In the genomic region with DNA sequence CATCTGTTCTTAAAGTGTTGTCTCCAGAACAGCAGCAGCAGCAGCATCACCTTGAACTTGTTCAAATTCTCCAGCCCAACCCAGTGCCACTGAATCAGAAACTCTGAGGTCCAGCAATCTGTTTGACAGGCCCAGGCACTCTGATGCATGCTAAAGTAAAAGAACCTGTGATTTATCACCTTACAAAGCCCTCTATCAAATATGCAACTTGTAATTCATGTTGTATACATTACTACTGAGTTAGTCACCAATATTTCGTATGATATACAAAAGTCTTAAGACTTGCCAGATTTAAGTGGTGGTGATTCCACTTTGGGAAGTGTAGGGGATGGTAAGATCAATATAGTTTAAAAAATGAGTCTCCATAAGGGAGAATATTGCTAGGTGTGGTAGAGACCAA, we compare ENCODE assay signal across 29 cellular contexts.
"Had no signal": no experiment of that assay in that cellular context is flagged by ENCODE, and none has a peak within 500 bp of the region (broad histone marks: within the 10 kb centered on the region; RNA-seq: fewer than 3 reads in every experiment).

No MANE protein-coding gene starts in this region.

- H3K9me3 Mint-ChIP-seq: naive thymus-derived CD4-positive, alpha-beta T cell; natural killer cell; nephron; stimulated activated effector memory CD8-positive, alpha-beta T cell treated with anti-CD3 and anti-CD28 coated beads, Interleukin-12 subunit alpha, Interleukin-12 subunit beta, amount 100 ng/mL, for 72 hours; stimulated activated naive CD8-positive, alpha-beta T cell treated with anti-CD3 and anti-CD28 coated beads, Interleukin-15, amount 100 ng/mL, for 72 hours; type B pancreatic cell had no signal

- H3K27ac ChIP-seq: ovary, parathyroid adenoma, psoas muscle, right lobe of liver, sigmoid colon, suprapubic skin, testis, tibial artery, transverse colon, upper lobe of right lung, uterus had no signal

- H3K4me3 Mint-ChIP-seq: naive thymus-derived CD4-positive, alpha-beta T cell; natural killer cell; nephron; stimulated activated effector memory CD8-positive, alpha-beta T cell treated with anti-CD3 and anti-CD28 coated beads, Interleukin-12 subunit alpha, Interleukin-12 subunit beta, amount 100 ng/mL, for 72 hours; stimulated activated naive CD8-positive, alpha-beta T cell treated with anti-CD3 and anti-CD28 coated beads, Interleukin-15, amount 100 ng/mL, for 72 hours; type B pancreatic cell had no signal

- H2AFZ ChIP-seq: parathyroid adenoma had no signal

- DNase-seq: naive thymus-derived CD4-positive, alpha-beta T cell; natural killer cell; occipital lobe; ovary; posterior cingulate gyrus; psoas muscle; right cardiac atrium; right lobe of liver; sigmoid colon; small intestine; stimulated activated CD4-positive, alpha-beta T cell treated with anti-CD3 and anti-CD28 coated beads, Interleukin-15, amount 100 ng/mL, for 24 hours; stimulated activated CD4-positive, alpha-beta T cell treated with anti-CD3 and anti-CD28 coated beads, Interleukin-2, amount 100 ng/mL, for 24 hours; stimulated activated CD4-positive, alpha-beta T cell treated with anti-CD3 and anti-CD28 coated beads, Interleukin-2, amount 100 ng/mL, for 48 hours; stimulated activated CD4-positive, alpha-beta T cell treated with anti-CD3 and anti-CD28 coated beads, Interleukin-4, amount 100 ng/mL, for 24 hours; stimulated activated naive CD4-positive, alpha-beta T cell; stimulated activated naive CD8-positive, alpha-beta T cell treated with anti-CD3 and anti-CD28 coated beads, Interleukin-15, amount 100 ng/mL, for 72 hours; stimulated activated naive CD8-positive, alpha-beta T cell treated with anti-CD3 and anti-CD28 coated beads, Interleukin-15, Interleukin-2, amounts not matched to agents 100 U/mL and 50 U/mL, for 24 hours; substantia nigra; testis; tibial artery; transverse colon; upper lobe of right lung; uterus had no signal

- H3K36me3 Mint-ChIP-seq: natural killer cell, type B pancreatic cell had no signal

- ATAC-seq: naive thymus-derived CD4-positive, alpha-beta T cell; natural killer cell; psoas muscle; right cardiac atrium; right lobe of liver; stimulated activated effector memory CD8-positive, alpha-beta T cell treated with anti-CD3 and anti-CD28 coated beads, Interleukin-12 subunit alpha, Interleukin-12 subunit beta, amount 100 ng/mL, for 72 hours; stimulated activated naive CD8-positive, alpha-beta T cell treated with anti-CD3 and anti-CD28 coated beads, Interleukin-15, amount 100 ng/mL, for 72 hours; stimulated activated naive CD8-positive, alpha-beta T cell treated with anti-CD3 and anti-CD28 coated beads, Interleukin-15, Interleukin-2, amounts not matched to agents 100 U/mL and 50 U/mL, for 24 hours; upper lobe of right lung had no signal

- H3K36me3 ChIP-seq: ovary, right lobe of liver, sigmoid colon, suprapubic skin, tibial artery, transverse colon, upper lobe of right lung, uterus had no signal

- H3K27me3 Mint-ChIP-seq: stimulated activated naive CD8-positive, alpha-beta T cell treated with anti-CD3 and anti-CD28 coated beads, Interleukin-15, amount 100 ng/mL, for 72 hours had no signal

- H3K27me3 ChIP-seq: ovary, right lobe of liver, sigmoid colon, suprapubic skin, testis, tibial artery, transverse colon, upper lobe of right lung, uterus had no signal

- H3K9me3 ChIP-seq: ovary, psoas muscle, right lobe of liver, sigmoid colon, suprapubic skin, testis, tibial artery, transverse colon, upper lobe of right lung, uterus had no signal

- H3K9ac ChIP-seq: parathyroid adenoma had no signal

- H3K79me2 ChIP-seq: parathyroid adenoma had no signal

- H3K27ac Mint-ChIP-seq: natural killer cell; nephron; progenitor cell of endocrine pancreas; stimulated activated effector memory CD8-positive, alpha-beta T cell treated with anti-CD3 and anti-CD28 coated beads, Interleukin-12 subunit alpha, Interleukin-12 subunit beta, amount 100 ng/mL, for 72 hours; stimulated activated naive CD8-positive, alpha-beta T cell treated with anti-CD3 and anti-CD28 coated beads, Interleukin-15, amount 100 ng/mL, for 72 hours; type B pancreatic cell had no signal

- H3K4me3 ChIP-seq: ovary, psoas muscle, right lobe of liver, sigmoid colon, suprapubic skin, testis, tibial artery, transverse colon, upper lobe of right lung, uterus had no signal

- H3K4me1 ChIP-seq: uterus had no signal
